In genomic region chr19:12985049-12985776, GRCh38 we compare ENCODE assay signal across 10 cellular contexts. TPM values are rescaled to one million over a fixed set of nuclear protein-coding genes. Genes with fewer than 3 reads are reported as not detected.
DNase-seq lines count a peak whose midpoint lies in the region; ATAC-seq and TF ChIP-seq lines count a peak whose summit lies in the region.
"Had no signal": no experiment of that assay in that cellular context is flagged by ENCODE, and none has a peak within 500 bp of the region (broad histone marks: within the 10 kb centered on the region; RNA-seq: fewer than 3 reads in every experiment).

No MANE protein-coding gene starts in this region.

- ATAC-seq in heart right ventricle (peak; percentile 45 to 77 (median 66)), HG02852 (IDR thresholded peaks at IDR 0.05; ENCODE audit: unreplicated experiment) (no peak), HG02642 (IDR thresholded peaks at IDR 0.05; ENCODE audit: poor library complexity, unreplicated experiment) (no peak)

- H3K4me3 ChIP-seq in GM12865 (ENCODE audit: low read depth, low read length) (no peak overlapping the region), Peyer's patch (peak overlapping the region in 1 of 4 donors; percentile 26), heart right ventricle (no peak overlapping the region), skeletal muscle cell (ENCODE audit: low read depth, low read length) (no peak overlapping the region)
- H3K4me3 ChIP-seq: ascending aorta had no signal

- DNase-seq in GM12865 (ENCODE audit: low read depth) (peak; percentile 43), Peyer's patch (peak; percentile 58 to 93 (median 90)), heart right ventricle (peak; percentile 51 to 69), skeletal muscle cell (ENCODE audit: low read depth) (peak; percentile 44), SIG-M5 (lab: John Stamatoyannopoulos, UW) (no peak), NCI-H2196 (lab: John Stamatoyannopoulos, UW; ENCODE audit: unreplicated experiment) (no peak)

- no peaks in the 10 kb centered on the region for H3K9me3 ChIP-seq in Peyer's patch
- no peaks in the 10 kb centered on the region for H3K9me3 ChIP-seq in heart right ventricle
- H3K9me3 ChIP-seq: ascending aorta had no signal

- peak; percentile 50 to 64 for TF ChIP-seq POLR2A in Peyer's patch (IDR thresholded peaks at IDR 0.05)

- H3K36me3 ChIP-seq in Peyer's patch, result no peaks in the 10 kb centered on the region
- H3K36me3 ChIP-seq in heart right ventricle, result no peaks in the 10 kb centered on the region
- H3K36me3 ChIP-seq: ascending aorta had no signal

- H3K27me3 ChIP-seq in Peyer's patch (no peaks in the 10 kb centered on the region), heart right ventricle (no peaks in the 10 kb centered on the region)
- H3K27me3 ChIP-seq: ascending aorta had no signal

- H3K27ac ChIP-seq in Peyer's patch (peak overlapping the region in 3 of 4 donors; percentile 46 to 88 (median 60)), heart right ventricle (peak overlapping the region in 4 of 10 donors; percentile 14 to 48 (median 25))
- H3K27ac ChIP-seq: ascending aorta, HL-60 had no signal

- 42 to 43% methylated on average over 16 of the region's 16 CpGs for WGBS in heart right ventricle, 2 donors

- peaks cover 8 to 29% (median 15%) of the 10 kb centered on the region in 4 donors for H3K4me1 ChIP-seq in Peyer's patch
- peaks cover 3 to 29% (median 24%) of the 10 kb centered on the region in 9 donors for H3K4me1 ChIP-seq in heart right ventricle

- TF ChIP-seq CTCF in GM12865 (IDR thresholded peaks at IDR 0.05; ENCODE audit: insufficient read depth, low read depth, low read length, missing control alignments), result no peak
- peak in 2 of 6 experiments; percentile 2 to 24 for TF ChIP-seq CTCF in Peyer's patch (IDR thresholded peaks at IDR 0.05)
- TF ChIP-seq CTCF in heart right ventricle (IDR thresholded peaks at IDR 0.05), result no peak

- intact Hi-C loops in heart right ventricle (cut with DNase I), result loop anchor here in 5 of 10 donors (2.0 to 10.0 kb wide), 8 partner anchors 42 to 108 kb away; no protein-coding TSS in a partner anchor

RNA-seq across cellular contexts. Expression of gene NFIX, which starts 10.1 kb away (rescaled TPM):
- total RNA-seq in Peyer's patch, result 10 to 100 TPM; 13.5 to 56.9 (median 40.0) TPM
- 100 to 1,000 TPM; 111 to 162 (median 145) TPM for total RNA-seq in heart right ventricle
- polyA plus RNA-seq in heart right ventricle, result 10 to 100 TPM; 16.8 to 34.2 TPM

RNA-seq across cellular contexts. Expression of gene DAND5, which starts 15.8 kb away (rescaled TPM):
- total RNA-seq in Peyer's patch (1 to 10 TPM in 1 of 4 donors, not detected in 3; 2.1 TPM), heart right ventricle (10 to 100 TPM in 5 of 10 donors, 1 to 10 TPM in 5; 7.3 to 14.4 (median 10.1) TPM)
- polyA plus RNA-seq in heart right ventricle, result 1 to 10 TPM in 1 of 2 donors, under 1 TPM in 1; 0.71 to 4.2 TPM
- total RNA-seq: ascending aorta had no signal

RNA-seq across cellular contexts. Expression of gene GADD45GIP1, which starts 28.2 kb away (rescaled TPM):
- total RNA-seq in Peyer's patch (10 to 100 TPM; 12.5 to 43.7 (median 15.6) TPM), heart right ventricle (10 to 100 TPM; 18.4 to 33.9 (median 20.9) TPM)
- polyA plus RNA-seq in heart right ventricle, result 100 to 1,000 TPM; 120 to 237 TPM

RNA-seq across cellular contexts. Expression of gene RAD23A, which starts 39.6 kb away (rescaled TPM):
- total RNA-seq in Peyer's patch, result 10 to 100 TPM; 54.1 to 86.5 (median 75.3) TPM
- total RNA-seq in heart right ventricle, result 100 to 1,000 TPM; 138 to 201 (median 148) TPM
- polyA plus RNA-seq in heart right ventricle, result 100 to 1,000 TPM; 187 to 289 TPM

RNA-seq across cellular contexts. Expression of gene CALR, which starts 46.8 kb away (rescaled TPM):
- total RNA-seq in Peyer's patch (100 to 1,000 TPM; 253 to 369 (median 359) TPM), heart right ventricle (100 to 1,000 TPM; 265 to 683 (median 348) TPM)
- polyA plus RNA-seq in heart right ventricle, result 100 to 1,000 TPM; 197 to 830 TPM

Comparison
In these comparisons a context has a peak if more than half of its experiments do, and no peak if none do; other contexts are left out.
1. DNase-seq: peak in GM12865 (single experiment), Peyer's patch (3 of 3), heart right ventricle (2 of 2) and skeletal muscle cell (single experiment); none in SIG-M5 (single experiment) and NCI-H2196 (single experiment).
2. ATAC-seq: peak in heart right ventricle (8 of 8); none in HG02852 (single experiment) and HG02642 (single experiment).